In the genomic region with DNA sequence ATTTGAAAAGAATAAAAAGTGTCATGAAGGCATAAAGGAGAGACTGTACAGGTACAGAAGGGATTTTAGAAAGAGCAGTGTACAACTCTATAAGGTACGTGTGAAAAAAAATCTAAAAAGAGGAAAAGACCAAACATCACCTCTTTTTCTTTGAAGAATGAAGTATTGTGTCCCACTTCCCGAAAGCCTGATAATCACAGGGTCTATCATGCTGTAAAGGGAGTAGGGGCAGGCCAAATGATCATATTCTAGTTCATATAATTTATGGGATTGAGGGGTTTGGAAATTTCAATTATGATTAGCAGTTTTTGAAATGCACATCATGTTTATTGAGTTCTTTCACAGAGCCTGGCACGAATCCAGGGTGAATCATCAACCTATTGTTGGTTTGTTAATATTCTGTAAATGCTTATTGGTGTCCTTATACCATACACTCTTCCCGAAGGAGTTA, we compare ENCODE assay signal across 8 cellular contexts. TPM values are rescaled to one million over a fixed set of nuclear protein-coding genes. Genes with fewer than 3 reads are reported as not detected.
A peak's percentile ranks its signal among the peaks of the same experiment; 100 is the strongest.
DNase-seq lines count a peak whose midpoint lies in the region; ATAC-seq and TF ChIP-seq lines count a peak whose summit lies in the region.

No MANE protein-coding gene starts in this region.

- H3K27ac ChIP-seq in BLaER1 treated with 17β-estradiol and CSF1 and Interleukin-3, amounts not matched to agents 10 nM and 100 nM, result peak overlapping the region; percentile 89 to 97 (median 91)
- peak overlapping the region; percentile 97 for H3K27ac ChIP-seq in HEK293 (ENCODE audit: extremely low read depth, low read depth, low read length)

- peaks cover 21% of the 10 kb centered on the region for H3K36me3 Mint-ChIP-seq in effector memory CD8-positive, alpha-beta T cell (ENCODE audit: insufficient read depth)
- H3K36me3 Mint-ChIP-seq in naive B cell, result no peaks in the 10 kb centered on the region

- DNase-seq in SK-MEL-5 (ENCODE audit: low read depth, low spot score), result peak; percentile 40
- no peak for DNase-seq in effector memory CD8-positive, alpha-beta T cell
- no peak for DNase-seq in naive B cell
- DNase-seq in 8988T, result no peak
- no peak for DNase-seq in NCI-H524 treated with DMSO at 0.1 percent for 48 hours (lab: John Stamatoyannopoulos, UW)
- no peak for DNase-seq in amniotic stem cell (lab: John Stamatoyannopoulos, UW)

- H3K9me3 Mint-ChIP-seq in effector memory CD8-positive, alpha-beta T cell, result no peaks in the 10 kb centered on the region
- no peaks in the 10 kb centered on the region for H3K9me3 Mint-ChIP-seq in naive B cell

- CTCF ChIA-PET in HEK293 (lab: Yijun Ruan, JAX), result no interaction called here

- H3K9ac ChIP-seq in BLaER1 treated with 17β-estradiol and CSF1 and Interleukin-3, amounts not matched to agents 10 nM and 100 nM, result peak overlapping the region; percentile 91 to 97 (median 94)

- H3K9me3 ChIP-seq in BLaER1 treated with 17β-estradiol and CSF1 and Interleukin-3, amounts not matched to agents 10 nM and 100 nM (replicated peaks in 1 of 11), result no peaks in the 10 kb centered on the region
- no peaks in the 10 kb centered on the region for H3K9me3 ChIP-seq in HEK293 (ENCODE audit: control insufficient read depth, insufficient read depth, low read depth, low read length)

- peaks cover 0 to 25% (median 9%) of the 10 kb centered on the region in 11 experiments; a peak in 7 of 22 replicates for H4K20me1 ChIP-seq in BLaER1 treated with 17β-estradiol and CSF1 and Interleukin-3, amounts not matched to agents 10 nM and 100 nM

- H3K27me3 ChIP-seq in BLaER1 treated with 17β-estradiol and CSF1 and Interleukin-3, amounts not matched to agents 10 nM and 100 nM, result no peaks in the 10 kb centered on the region

- peaks cover 45 to 71% (median 56%) of the 10 kb centered on the region in 10 experiments for H3K4me1 ChIP-seq in BLaER1 treated with 17β-estradiol and CSF1 and Interleukin-3, amounts not matched to agents 10 nM and 100 nM
- peaks cover 20% of the 10 kb centered on the region for H3K4me1 ChIP-seq in HEK293 (ENCODE audit: control insufficient read depth, insufficient read depth, low read length)

- peaks cover 19 to 42% of the 10 kb centered on the region in 2 donors for H3K4me1 Mint-ChIP-seq in effector memory CD8-positive, alpha-beta T cell (ENCODE audit: low read depth in 2 of 2)
- H3K4me1 Mint-ChIP-seq in naive B cell, result peaks cover 30 to 39% (median 39%) of the 10 kb centered on the region in 3 donors

- no peak for ATAC-seq in effector memory CD8-positive, alpha-beta T cell (replicated peaks)
- ATAC-seq in naive B cell (ENCODE audit: low read depth in 2 of 2), result no peak

- POLR2A ChIA-PET in HEK293 (lab: Yijun Ruan, JAX), result no interaction called here

- H3K36me3 ChIP-seq in BLaER1 treated with 17β-estradiol and CSF1 and Interleukin-3, amounts not matched to agents 10 nM and 100 nM, result no peaks in the 10 kb centered on the region
- H3K36me3 ChIP-seq in HEK293 (ENCODE audit: control insufficient read depth in 2 of 2, insufficient read depth in 1 of 2, low read length in 2 of 2), result no peaks in the 10 kb centered on the region

- TF ChIP-seq CTCF in HEK293 (tag by site-specific recombination; IDR thresholded peaks at IDR 0.05), result no peak

- peak overlapping the region; percentile 97 to 98 for H3K27ac Mint-ChIP-seq in effector memory CD8-positive, alpha-beta T cell
- peak overlapping the region; percentile 92 to 98 (median 96) for H3K27ac Mint-ChIP-seq in naive B cell

- peaks cover 6 to 24% of the 10 kb centered on the region in 2 donors for H3K27me3 Mint-ChIP-seq in effector memory CD8-positive, alpha-beta T cell
- H3K27me3 Mint-ChIP-seq in naive B cell, result peaks cover 0 to 3% (median 0%) of the 10 kb centered on the region in 3 donors

- peak overlapping the region; percentile 91 to 94 for H3K4me3 Mint-ChIP-seq in effector memory CD8-positive, alpha-beta T cell
- H3K4me3 Mint-ChIP-seq in naive B cell, result peak overlapping the region; percentile 83 to 95 (median 92)

- H3K4me3 ChIP-seq in BLaER1 treated with 17β-estradiol and CSF1 and Interleukin-3, amounts not matched to agents 10 nM and 100 nM, result peak overlapping the region; percentile 73 to 90 (median 85)
- peak overlapping the region; percentile 50 for H3K4me3 ChIP-seq in HEK293 (ENCODE audit: low read depth, low read length)

- in situ Hi-C loops in SK-MEL-5 (cut with HindIII; ENCODE audit: low pct_unique_long_range_greater_than_20kb, low sequenced_read_pairs), result no loop called here

- peak overlapping the region; percentile 64 to 88 (median 78) for H3K4me2 ChIP-seq in BLaER1 treated with 17β-estradiol and CSF1 and Interleukin-3, amounts not matched to agents 10 nM and 100 nM

TF ChIP-seq in HEK293, 187 proteins besides CTCF, POLR2A, EP300 and RAD21 (continues in another document):
- TF ChIP-seq, protein P1, sequence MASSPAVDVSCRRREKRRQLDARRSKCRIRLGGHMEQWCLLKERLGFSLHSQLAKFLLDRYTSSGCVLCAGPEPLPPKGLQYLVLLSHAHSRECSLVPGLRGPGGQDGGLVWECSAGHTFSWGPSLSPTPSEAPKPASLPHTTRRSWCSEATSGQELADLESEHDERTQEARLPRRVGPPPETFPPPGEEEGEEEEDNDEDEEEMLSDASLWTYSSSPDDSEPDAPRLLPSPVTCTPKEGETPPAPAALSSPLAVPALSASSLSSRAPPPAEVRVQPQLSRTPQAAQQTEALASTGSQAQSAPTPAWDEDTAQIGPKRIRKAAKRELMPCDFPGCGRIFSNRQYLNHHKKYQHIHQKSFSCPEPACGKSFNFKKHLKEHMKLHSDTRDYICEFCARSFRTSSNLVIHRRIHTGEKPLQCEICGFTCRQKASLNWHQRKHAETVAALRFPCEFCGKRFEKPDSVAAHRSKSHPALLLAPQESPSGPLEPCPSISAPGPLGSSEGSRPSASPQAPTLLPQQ (tag by site-specific recombination; IDR thresholded peaks at IDR 0.05), result no peak
- TF ChIP-seq, protein P2, sequence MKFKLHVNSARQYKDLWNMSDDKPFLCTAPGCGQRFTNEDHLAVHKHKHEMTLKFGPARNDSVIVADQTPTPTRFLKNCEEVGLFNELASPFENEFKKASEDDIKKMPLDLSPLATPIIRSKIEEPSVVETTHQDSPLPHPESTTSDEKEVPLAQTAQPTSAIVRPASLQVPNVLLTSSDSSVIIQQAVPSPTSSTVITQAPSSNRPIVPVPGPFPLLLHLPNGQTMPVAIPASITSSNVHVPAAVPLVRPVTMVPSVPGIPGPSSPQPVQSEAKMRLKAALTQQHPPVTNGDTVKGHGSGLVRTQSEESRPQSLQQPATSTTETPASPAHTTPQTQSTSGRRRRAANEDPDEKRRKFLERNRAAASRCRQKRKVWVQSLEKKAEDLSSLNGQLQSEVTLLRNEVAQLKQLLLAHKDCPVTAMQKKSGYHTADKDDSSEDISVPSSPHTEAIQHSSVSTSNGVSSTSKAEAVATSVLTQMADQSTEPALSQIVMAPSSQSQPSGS (tag by site-specific recombination; IDR thresholded peaks at IDR 0.05; ENCODE audit: low read depth), result no peak
- TF ChIP-seq IKZF3 (tag by site-specific recombination; IDR thresholded peaks at IDR 0.05) (no peak), ZNF19 (tag by site-specific recombination; IDR thresholded peaks at IDR 0.05; ENCODE audit: low read depth) (no peak), ZNF174 (tag by site-specific recombination; IDR thresholded peaks at IDR 0.05) (no peak), ZNF626 (tag by site-specific recombination; IDR thresholded peaks at IDR 0.05) (no peak), ZNF768 (tag by site-specific recombination; IDR thresholded peaks at IDR 0.05) (no peak)
- TF ChIP-seq, protein P3, sequence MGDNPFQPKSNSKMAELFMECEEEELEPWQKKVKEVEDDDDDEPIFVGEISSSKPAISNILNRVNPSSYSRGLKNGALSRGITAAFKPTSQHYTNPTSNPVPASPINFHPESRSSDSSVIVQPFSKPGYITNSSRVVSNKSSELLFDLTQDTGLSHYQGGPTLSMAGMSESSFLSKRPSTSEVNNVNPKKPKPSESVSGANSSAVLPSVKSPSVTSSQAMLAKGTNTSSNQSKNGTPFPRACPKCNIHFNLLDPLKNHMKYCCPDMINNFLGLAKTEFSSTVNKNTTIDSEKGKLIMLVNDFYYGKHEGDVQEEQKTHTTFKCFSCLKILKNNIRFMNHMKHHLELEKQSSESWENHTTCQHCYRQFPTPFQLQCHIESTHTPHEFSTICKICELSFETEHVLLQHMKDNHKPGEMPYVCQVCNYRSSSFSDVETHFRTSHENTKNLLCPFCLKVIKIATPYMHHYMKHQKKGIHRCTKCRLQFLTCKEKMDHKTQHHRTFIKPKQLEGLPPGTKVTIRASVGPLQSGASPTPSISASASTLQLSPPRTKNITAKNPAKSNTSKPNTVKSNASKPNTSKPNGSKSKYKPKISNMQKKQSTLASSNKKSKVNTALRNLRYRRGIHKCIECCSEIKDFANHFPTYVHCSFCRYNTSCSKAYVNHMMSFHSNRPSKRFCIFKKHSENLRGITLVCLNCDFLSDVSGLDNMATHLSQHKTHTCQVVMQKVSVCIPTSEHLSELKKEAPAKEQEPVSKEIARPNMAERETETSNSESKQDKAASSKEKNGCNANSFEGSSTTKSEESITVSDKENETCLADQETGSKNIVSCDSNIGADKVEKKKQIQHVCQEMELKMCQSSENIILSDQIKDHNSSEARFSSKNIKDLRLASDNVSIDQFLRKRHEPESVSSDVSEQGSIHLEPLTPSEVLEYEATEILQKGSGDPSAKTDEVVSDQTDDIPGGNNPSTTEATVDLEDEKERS (tag by site-specific recombination; IDR thresholded peaks at IDR 0.05), result no peak

RNA-seq across cellular contexts. Expression of a gene that starts 0.9 kb away (rescaled TPM):
- 20.0 and 30.3 TPM in 2 replicates for total RNA-seq in SK-MEL-5 (2014; rRNA removed; shearing (Covaris generic))
- polyA plus RNA-seq in SK-MEL-5 (2015; cell fraction: cytosol; rRNA removed), result 45.1 and 50.0 TPM in 2 replicates
- polyA plus RNA-seq in SK-MEL-5 (2015; cell fraction: nucleus; rRNA removed), result 17.6 and 18.7 TPM in 2 replicates
- 10 to 100 TPM; 10.7 to 50.1 (median 22.3) TPM for polyA plus RNA-seq in naive B cell (ENCODE audit: low read depth in 6 of 6)
